In genomic region chr21:46549650-46550049, GRCh38 we compare ENCODE assay signal across 13 cellular contexts. TPM values are rescaled to one million over a fixed set of nuclear protein-coding genes. Genes with fewer than 3 reads are reported as not detected.
"Had no signal": no experiment of that assay in that cellular context is flagged by ENCODE, and none has a peak within 500 bp of the region (broad histone marks: within the 10 kb centered on the region; RNA-seq: fewer than 3 reads in every experiment).

No MANE protein-coding gene starts in this region.

- H3K27ac Mint-ChIP-seq: activated T-helper 1 cell treated with anti-CD3 and anti-CD28 coated beads, Interleukin-12 subunit alpha, Interleukin-12 subunit beta, Interleukin-2, Interleukin-4 antibody, amounts not matched to agents 30 ng/mL and 10 ng/mL and 1 ng/mL, durations not matched to agents 14 hours and 24 hours and 36 hours had no signal

- ATAC-seq: left cardiac atrium, pancreas had no signal

- H3K4me3 Mint-ChIP-seq: activated T-helper 1 cell treated with anti-CD3 and anti-CD28 coated beads, Interleukin-12 subunit alpha, Interleukin-12 subunit beta, Interleukin-2, Interleukin-4 antibody, amounts not matched to agents 30 ng/mL and 10 ng/mL and 1 ng/mL, durations not matched to agents 14 hours and 24 hours and 36 hours; brain had no signal

- H3K4me1 Mint-ChIP-seq: brain had no signal

- H3K9me3 Mint-ChIP-seq: activated T-helper 1 cell treated with anti-CD3 and anti-CD28 coated beads, Interleukin-12 subunit alpha, Interleukin-12 subunit beta, Interleukin-2, Interleukin-4 antibody, amounts not matched to agents 30 ng/mL and 10 ng/mL and 1 ng/mL, durations not matched to agents 14 hours and 24 hours and 36 hours had no signal

- H3K27me3 Mint-ChIP-seq: brain had no signal

- DNase-seq: activated CD4-positive, alpha-beta T cell treated with anti-CD3 and anti-CD28 coated beads, Interleukin-2, amount 50 U/mL, for 48 hours; activated CD8-positive, alpha-beta memory T cell treated with anti-CD3 and anti-CD28 coated beads, Interleukin-2, amount 50 U/mL, for 48 hours; activated naive CD4-positive, alpha-beta T cell treated with Interleukin-2 at 50 U/mL for 16 hours; left cardiac atrium; mammary epithelial cell; pancreas; small intestine; trophoblast cell had no signal

RNA-seq across cellular contexts. Expression of gene S100B, which starts 55.2 kb away (rescaled TPM):
- total RNA-seq: activated T-helper 1 cell treated with anti-CD3 and anti-CD28 coated beads, Interleukin-12 subunit alpha, Interleukin-12 subunit beta, Interleukin-2, Interleukin-4 antibody, amounts not matched to agents 30 ng/mL and 10 ng/mL and 1 ng/mL, durations not matched to agents 14 hours and 24 hours and 36 hours; epithelial cell of proximal tubule; glomerular endothelial cell; renal cortical epithelial cell had no signal
